1 cellular context compared by ENCODE assay signal in the genomic region with DNA sequence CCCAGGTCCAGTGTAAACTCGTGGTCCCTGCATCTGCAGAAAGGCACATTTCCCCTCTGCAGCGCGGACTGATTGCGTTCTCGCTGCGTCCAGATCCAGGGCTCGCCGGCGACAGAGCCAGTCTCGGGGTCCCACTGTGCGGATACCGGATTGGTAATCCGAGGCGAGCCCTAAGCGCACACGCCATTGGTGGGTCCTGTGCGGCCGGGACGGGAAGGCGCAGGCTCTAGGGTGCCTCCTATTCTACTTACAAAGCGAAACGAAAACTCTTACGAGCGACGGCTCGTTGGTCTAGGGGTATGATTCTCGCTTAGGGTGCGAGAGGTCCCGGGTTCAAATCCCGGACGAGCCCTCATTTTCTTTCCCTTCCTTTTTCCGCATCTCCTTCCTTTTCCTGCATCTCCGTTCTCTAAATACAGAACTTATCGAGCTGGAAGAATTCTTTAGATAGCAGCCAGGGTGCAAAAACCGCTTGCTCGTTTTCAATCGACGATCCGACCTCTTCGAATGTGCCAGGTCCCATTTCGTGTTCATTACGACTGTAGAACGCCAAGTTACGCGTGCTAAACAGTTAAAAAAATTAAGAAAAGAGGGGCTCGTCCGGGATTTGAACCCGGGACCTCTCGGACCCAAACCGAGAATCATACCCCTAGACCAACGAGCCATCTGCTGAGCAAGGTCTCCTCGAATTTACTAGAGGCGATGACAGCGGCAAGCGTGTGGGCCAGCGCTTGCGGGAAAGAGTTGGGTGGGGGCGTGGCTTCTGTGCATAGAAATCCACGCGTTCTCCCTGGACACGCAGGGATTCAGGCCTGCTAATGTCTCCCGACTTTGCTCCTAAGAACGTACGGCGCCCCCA.
TF ChIP-seq lines count a peak whose summit lies in the region.

No MANE protein-coding gene starts in this region.

TF ChIP-seq in HepG2, 621 proteins besides CTCF, POLR2A, EP300 and RAD21 (continued from another document and continues in another):
- TF ChIP-seq FOXO4 (CRISPR knock-in tag; conservative IDR thresholded peaks at IDR 0.05): no peak
- TF ChIP-seq, protein P1, sequence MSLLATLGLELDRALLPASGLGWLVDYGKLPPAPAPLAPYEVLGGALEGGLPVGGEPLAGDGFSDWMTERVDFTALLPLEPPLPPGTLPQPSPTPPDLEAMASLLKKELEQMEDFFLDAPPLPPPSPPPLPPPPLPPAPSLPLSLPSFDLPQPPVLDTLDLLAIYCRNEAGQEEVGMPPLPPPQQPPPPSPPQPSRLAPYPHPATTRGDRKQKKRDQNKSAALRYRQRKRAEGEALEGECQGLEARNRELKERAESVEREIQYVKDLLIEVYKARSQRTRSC (CRISPR knock-in tag; IDR thresholded peaks at IDR 0.05; ENCODE audit: low read depth): 0 out of 2 replicates have a peak, but pooled peaks have one; percentile 45
- TF ChIP-seq ZNF17 (CRISPR knock-in tag; IDR thresholded peaks at IDR 0.05): no peak
- TF ChIP-seq EED (CRISPR knock-in tag; IDR thresholded peaks at IDR 0.05): no peak
- TF ChIP-seq ZEB1 (IDR thresholded peaks at IDR 0.05; ENCODE audit: insufficient replicate concordance, low read depth): peak; percentile 24
- no peak for TF ChIP-seq ZBTB20 (CRISPR knock-in tag; IDR thresholded peaks at IDR 0.05; ENCODE audit: borderline replicate concordance, low read depth)
- TF ChIP-seq ZNF430 (CRISPR knock-in tag; IDR thresholded peaks at IDR 0.05): peak; percentile 39; the same call in 1 of the 2 replicates
- TF ChIP-seq, protein P2, sequence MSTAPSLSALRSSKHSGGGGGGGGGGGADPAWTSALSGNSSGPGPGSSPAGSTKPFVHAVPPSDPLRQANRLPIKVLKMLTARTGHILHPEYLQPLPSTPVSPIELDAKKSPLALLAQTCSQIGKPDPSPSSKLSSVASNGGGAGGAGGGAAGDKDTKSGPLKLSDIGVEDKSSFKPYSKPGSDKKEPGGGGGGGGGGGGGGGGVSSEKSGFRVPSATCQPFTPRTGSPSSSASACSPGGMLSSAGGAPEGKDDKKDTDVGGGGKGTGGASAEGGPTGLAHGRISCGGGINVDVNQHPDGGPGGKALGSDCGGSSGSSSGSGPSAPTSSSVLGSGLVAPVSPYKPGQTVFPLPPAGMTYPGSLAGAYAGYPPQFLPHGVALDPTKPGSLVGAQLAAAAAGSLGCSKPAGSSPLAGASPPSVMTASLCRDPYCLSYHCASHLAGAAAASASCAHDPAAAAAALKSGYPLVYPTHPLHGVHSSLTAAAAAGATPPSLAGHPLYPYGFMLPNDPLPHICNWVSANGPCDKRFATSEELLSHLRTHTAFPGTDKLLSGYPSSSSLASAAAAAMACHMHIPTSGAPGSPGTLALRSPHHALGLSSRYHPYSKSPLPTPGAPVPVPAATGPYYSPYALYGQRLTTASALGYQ (CRISPR knock-in tag; IDR thresholded peaks at IDR 0.05): no peak
- no peak for TF ChIP-seq FOXP1 (IDR thresholded peaks at IDR 0.05)
- no peak for TF ChIP-seq FOXP1 (CRISPR knock-in tag; IDR thresholded peaks at IDR 0.05)
- peak; percentile 46; the same call in 1 of the 2 replicates for TF ChIP-seq ZNF652 (CRISPR knock-in tag; IDR thresholded peaks at IDR 0.05; ENCODE audit: borderline replicate concordance, low read depth)
- no peak for TF ChIP-seq E2F1 (CRISPR knock-in tag; IDR thresholded peaks at IDR 0.05)
- TF ChIP-seq, protein P3, sequence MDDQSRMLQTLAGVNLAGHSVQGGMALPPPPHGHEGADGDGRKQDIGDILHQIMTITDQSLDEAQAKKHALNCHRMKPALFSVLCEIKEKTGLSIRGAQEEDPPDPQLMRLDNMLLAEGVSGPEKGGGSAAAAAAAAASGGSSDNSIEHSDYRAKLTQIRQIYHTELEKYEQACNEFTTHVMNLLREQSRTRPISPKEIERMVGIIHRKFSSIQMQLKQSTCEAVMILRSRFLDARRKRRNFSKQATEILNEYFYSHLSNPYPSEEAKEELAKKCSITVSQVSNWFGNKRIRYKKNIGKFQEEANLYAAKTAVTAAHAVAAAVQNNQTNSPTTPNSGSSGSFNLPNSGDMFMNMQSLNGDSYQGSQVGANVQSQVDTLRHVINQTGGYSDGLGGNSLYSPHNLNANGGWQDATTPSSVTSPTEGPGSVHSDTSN (CRISPR knock-in tag; IDR thresholded peaks at IDR 0.05; ENCODE audit: borderline replicate concordance): no peak
- no peak for TF ChIP-seq HNRNPH1 (optimal IDR thresholded peaks at IDR 0.05; ENCODE audit: low read depth, low read length)
- TF ChIP-seq PHF21A (CRISPR knock-in tag; IDR thresholded peaks at IDR 0.05): peak; percentile 72; the same call in 1 of the 2 replicates
- TF ChIP-seq, protein P4, sequence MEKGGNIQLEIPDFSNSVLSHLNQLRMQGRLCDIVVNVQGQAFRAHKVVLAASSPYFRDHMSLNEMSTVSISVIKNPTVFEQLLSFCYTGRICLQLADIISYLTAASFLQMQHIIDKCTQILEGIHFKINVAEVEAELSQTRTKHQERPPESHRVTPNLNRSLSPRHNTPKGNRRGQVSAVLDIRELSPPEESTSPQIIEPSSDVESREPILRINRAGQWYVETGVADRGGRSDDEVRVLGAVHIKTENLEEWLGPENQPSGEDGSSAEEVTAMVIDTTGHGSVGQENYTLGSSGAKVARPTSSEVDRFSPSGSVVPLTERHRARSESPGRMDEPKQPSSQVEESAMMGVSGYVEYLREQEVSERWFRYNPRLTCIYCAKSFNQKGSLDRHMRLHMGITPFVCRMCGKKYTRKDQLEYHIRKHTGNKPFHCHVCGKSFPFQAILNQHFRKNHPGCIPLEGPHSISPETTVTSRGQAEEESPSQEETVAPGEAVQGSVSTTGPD (CRISPR knock-in tag; IDR thresholded peaks at IDR 0.05): no peak
- TF ChIP-seq IKZF1 (IDR thresholded peaks at IDR 0.05): no peak
- TF ChIP-seq MIER2 (CRISPR knock-in tag; IDR thresholded peaks at IDR 0.05): 0 out of 2 replicates have a peak, but pooled peaks have one; percentile 30
- TF ChIP-seq ZFP41 (CRISPR knock-in tag; IDR thresholded peaks at IDR 0.05; ENCODE audit: borderline replicate concordance): no peak
- TF ChIP-seq, protein P5, sequence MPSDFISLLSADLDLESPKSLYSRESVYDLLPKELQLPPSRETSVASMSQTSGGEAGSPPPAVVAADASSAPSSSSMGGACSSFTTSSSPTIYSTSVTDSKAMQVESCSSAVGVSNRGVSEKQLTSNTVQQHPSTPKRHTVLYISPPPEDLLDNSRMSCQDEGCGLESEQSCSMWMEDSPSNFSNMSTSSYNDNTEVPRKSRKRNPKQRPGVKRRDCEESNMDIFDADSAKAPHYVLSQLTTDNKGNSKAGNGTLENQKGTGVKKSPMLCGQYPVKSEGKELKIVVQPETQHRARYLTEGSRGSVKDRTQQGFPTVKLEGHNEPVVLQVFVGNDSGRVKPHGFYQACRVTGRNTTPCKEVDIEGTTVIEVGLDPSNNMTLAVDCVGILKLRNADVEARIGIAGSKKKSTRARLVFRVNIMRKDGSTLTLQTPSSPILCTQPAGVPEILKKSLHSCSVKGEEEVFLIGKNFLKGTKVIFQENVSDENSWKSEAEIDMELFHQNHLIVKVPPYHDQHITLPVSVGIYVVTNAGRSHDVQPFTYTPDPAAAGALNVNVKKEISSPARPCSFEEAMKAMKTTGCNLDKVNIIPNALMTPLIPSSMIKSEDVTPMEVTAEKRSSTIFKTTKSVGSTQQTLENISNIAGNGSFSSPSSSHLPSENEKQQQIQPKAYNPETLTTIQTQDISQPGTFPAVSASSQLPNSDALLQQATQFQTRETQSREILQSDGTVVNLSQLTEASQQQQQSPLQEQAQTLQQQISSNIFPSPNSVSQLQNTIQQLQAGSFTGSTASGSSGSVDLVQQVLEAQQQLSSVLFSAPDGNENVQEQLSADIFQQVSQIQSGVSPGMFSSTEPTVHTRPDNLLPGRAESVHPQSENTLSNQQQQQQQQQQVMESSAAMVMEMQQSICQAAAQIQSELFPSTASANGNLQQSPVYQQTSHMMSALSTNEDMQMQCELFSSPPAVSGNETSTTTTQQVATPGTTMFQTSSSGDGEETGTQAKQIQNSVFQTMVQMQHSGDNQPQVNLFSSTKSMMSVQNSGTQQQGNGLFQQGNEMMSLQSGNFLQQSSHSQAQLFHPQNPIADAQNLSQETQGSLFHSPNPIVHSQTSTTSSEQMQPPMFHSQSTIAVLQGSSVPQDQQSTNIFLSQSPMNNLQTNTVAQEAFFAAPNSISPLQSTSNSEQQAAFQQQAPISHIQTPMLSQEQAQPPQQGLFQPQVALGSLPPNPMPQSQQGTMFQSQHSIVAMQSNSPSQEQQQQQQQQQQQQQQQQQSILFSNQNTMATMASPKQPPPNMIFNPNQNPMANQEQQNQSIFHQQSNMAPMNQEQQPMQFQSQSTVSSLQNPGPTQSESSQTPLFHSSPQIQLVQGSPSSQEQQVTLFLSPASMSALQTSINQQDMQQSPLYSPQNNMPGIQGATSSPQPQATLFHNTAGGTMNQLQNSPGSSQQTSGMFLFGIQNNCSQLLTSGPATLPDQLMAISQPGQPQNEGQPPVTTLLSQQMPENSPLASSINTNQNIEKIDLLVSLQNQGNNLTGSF (CRISPR knock-in tag; IDR thresholded peaks at IDR 0.05): no peak
- TF ChIP-seq E2F2 (CRISPR knock-in tag; IDR thresholded peaks at IDR 0.05; ENCODE audit: borderline replicate concordance): no peak
- no peak for TF ChIP-seq CBX2 (IDR thresholded peaks at IDR 0.05; ENCODE audit: low read depth, low read length)
- TF ChIP-seq CBX2 (CRISPR knock-in tag; IDR thresholded peaks at IDR 0.05; ENCODE audit: low read depth): no peak
- 0 out of 4 replicates have a peak, but pooled peaks of 1 of the 2 experiments have one; percentile 21 for TF ChIP-seq KLF16 (CRISPR knock-in tag; IDR thresholded peaks at IDR 0.05)
- TF ChIP-seq ATM (IDR thresholded peaks at IDR 0.05; ENCODE audit: borderline replicate concordance): no peak
- TF ChIP-seq ZNF30 (CRISPR knock-in tag; IDR thresholded peaks at IDR 0.05): no peak
- no peak for TF ChIP-seq ZSCAN21 (CRISPR knock-in tag; IDR thresholded peaks at IDR 0.05; ENCODE audit: borderline replicate concordance)
- TF ChIP-seq NKX3-1 (CRISPR knock-in tag; IDR thresholded peaks at IDR 0.05): no peak
- no peak for TF ChIP-seq ZNF614 (CRISPR knock-in tag; IDR thresholded peaks at IDR 0.05; ENCODE audit: borderline replicate concordance)
- no peak for TF ChIP-seq ZBTB3 (CRISPR knock-in tag; IDR thresholded peaks at IDR 0.05; ENCODE audit: borderline replicate concordance, low read depth)
- TF ChIP-seq, protein P6, sequence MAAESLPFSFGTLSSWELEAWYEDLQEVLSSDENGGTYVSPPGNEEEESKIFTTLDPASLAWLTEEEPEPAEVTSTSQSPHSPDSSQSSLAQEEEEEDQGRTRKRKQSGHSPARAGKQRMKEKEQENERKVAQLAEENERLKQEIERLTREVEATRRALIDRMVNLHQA (CRISPR knock-in tag; IDR thresholded peaks at IDR 0.05): no peak
- no peak for TF ChIP-seq CHCHD3 (CRISPR knock-in tag; IDR thresholded peaks at IDR 0.05)
- TF ChIP-seq, protein P7, sequence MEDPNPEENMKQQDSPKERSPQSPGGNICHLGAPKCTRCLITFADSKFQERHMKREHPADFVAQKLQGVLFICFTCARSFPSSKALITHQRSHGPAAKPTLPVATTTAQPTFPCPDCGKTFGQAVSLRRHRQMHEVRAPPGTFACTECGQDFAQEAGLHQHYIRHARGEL (CRISPR knock-in tag; IDR thresholded peaks at IDR 0.05): no peak
- TF ChIP-seq, protein P8, sequence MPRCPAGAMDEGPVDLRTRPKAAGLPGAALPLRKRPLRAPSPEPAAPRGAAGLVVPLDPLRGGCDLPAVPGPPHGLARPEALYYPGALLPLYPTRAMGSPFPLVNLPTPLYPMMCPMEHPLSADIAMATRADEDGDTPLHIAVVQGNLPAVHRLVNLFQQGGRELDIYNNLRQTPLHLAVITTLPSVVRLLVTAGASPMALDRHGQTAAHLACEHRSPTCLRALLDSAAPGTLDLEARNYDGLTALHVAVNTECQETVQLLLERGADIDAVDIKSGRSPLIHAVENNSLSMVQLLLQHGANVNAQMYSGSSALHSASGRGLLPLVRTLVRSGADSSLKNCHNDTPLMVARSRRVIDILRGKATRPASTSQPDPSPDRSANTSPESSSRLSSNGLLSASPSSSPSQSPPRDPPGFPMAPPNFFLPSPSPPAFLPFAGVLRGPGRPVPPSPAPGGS (CRISPR knock-in tag; IDR thresholded peaks at IDR 0.05): no peak; the same call in 1 of the 2 replicates
- TF ChIP-seq ZNF460 (CRISPR knock-in tag; IDR thresholded peaks at IDR 0.05; ENCODE audit: borderline replicate concordance): no peak
- no peak for TF ChIP-seq GPBP1L1 (CRISPR knock-in tag; IDR thresholded peaks at IDR 0.05)
- no peak; the same call in 1 of the 2 replicates for TF ChIP-seq ERF (CRISPR knock-in tag; IDR thresholded peaks at IDR 0.05)
